25 cellular contexts compared by ENCODE assay signal in the genomic region with DNA sequence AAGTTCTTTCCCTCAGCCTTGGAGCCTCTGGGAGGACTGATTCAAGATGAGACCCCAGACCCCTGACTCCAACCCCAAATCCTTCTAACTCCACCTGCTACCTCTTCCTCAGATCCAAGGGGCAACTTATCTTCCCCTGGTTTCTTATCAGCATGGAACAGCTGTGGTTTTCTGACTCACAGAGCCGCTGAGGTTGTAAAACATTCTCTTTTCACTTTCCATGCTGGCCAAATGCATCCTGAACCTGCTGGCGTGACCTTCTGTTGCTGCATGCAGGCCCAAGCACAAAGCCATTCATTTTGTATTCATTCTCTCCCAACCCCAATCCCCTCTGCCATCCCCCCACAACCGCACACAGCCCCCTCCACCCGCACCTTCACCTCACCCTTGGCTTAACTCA.
"Had no signal": no experiment of that assay in that cellular context is flagged by ENCODE, and none has a peak within 500 bp of the region (broad histone marks: within the 10 kb centered on the region; RNA-seq: fewer than 3 reads in every experiment).

No MANE protein-coding gene starts in this region.

- H3K36me3 ChIP-seq: Peyer's patch, SJCRH30 had no signal

- H3K4me3 Mint-ChIP-seq: activated CD8-positive, alpha-beta T cell treated with anti-CD3 and anti-CD28 coated beads for 36 hours; activated naive CD4-positive, alpha-beta T cell treated with anti-CD3 and anti-CD28 coated beads, Interleukin-2, amount 50 U/mL, for 24 hours had no signal

- H3K9ac ChIP-seq: SK-N-SH had no signal

- ATAC-seq: activated CD4-positive, CD25-positive, alpha-beta regulatory T cell treated with anti-CD3 and anti-CD28 coated beads, Interleukin-2, amount 50 U/mL, for 24 hours; activated CD8-positive, alpha-beta T cell treated with anti-CD3 and anti-CD28 coated beads for 36 hours had no signal

- H3K27me3 ChIP-seq: Peyer's patch, SJCRH30 had no signal

- DNase-seq: activated CD4-positive, alpha-beta T cell treated with anti-CD3 and anti-CD28 coated beads for 4 hours; activated CD8-positive, alpha-beta memory T cell treated with anti-CD3 and anti-CD28 coated beads, Interleukin-2, amount 50 U/mL, for 4 hours; activated CD8-positive, alpha-beta T cell treated with anti-CD3 and anti-CD28 coated beads for 36 hours; activated effector memory CD4-positive, alpha-beta T cell treated with Interleukin-2 at 50 U/mL for 16 hours; activated naive CD4-positive, alpha-beta T cell; activated T-cell treated with anti-CD3 and anti-CD28 coated beads, Interleukin-2, amount 50 U/mL, for 1 hour; central memory CD4-positive, alpha-beta T cell; Karpas-422; NCI-H1092 treated with DMSO at 0.1 percent for 48 hours; NCI-H1417 treated with DMSO at 0.1 percent for 48 hours; NCI-H187; NCI-H2081; NCI-H510A treated with DMSO at 0.1 percent for 48 hours; NCI-H69; NK-92 treated with Interleukin-12 subunit alpha and Interleukin-12 subunit beta, amount 100 ng/mL, for 24 hours; Peyer's patch; Right ventricle myocardium superior; SJCRH30; SK-N-SH; T-helper 1 cell had no signal

- FAIRE-seq: bronchial epithelial cell had no signal

- H3K9me3 Mint-ChIP-seq: activated CD8-positive, alpha-beta T cell treated with anti-CD3 and anti-CD28 coated beads for 36 hours; activated naive CD4-positive, alpha-beta T cell treated with anti-CD3 and anti-CD28 coated beads, Interleukin-2, amount 50 U/mL, for 24 hours had no signal

- H3K4me3 ChIP-seq: coronary artery, Peyer's patch, SJCRH30 had no signal

- H3K4me1 Mint-ChIP-seq: activated naive CD4-positive, alpha-beta T cell treated with anti-CD3 and anti-CD28 coated beads, Interleukin-2, amount 50 U/mL, for 24 hours had no signal

- H3K9me3 ChIP-seq: Peyer's patch, SJCRH30, SK-N-SH had no signal

- H3K4me1 ChIP-seq: Peyer's patch, SJCRH30 had no signal

- H3K27ac ChIP-seq: coronary artery, Peyer's patch, RWPE1, SJCRH30 had no signal

- H3K27ac Mint-ChIP-seq: activated CD8-positive, alpha-beta T cell treated with anti-CD3 and anti-CD28 coated beads for 36 hours; activated naive CD4-positive, alpha-beta T cell treated with anti-CD3 and anti-CD28 coated beads, Interleukin-2, amount 50 U/mL, for 24 hours had no signal

- H3K4me2 ChIP-seq: SK-N-SH had no signal
